20 cellular contexts compared by ENCODE assay signal in the genomic region with DNA sequence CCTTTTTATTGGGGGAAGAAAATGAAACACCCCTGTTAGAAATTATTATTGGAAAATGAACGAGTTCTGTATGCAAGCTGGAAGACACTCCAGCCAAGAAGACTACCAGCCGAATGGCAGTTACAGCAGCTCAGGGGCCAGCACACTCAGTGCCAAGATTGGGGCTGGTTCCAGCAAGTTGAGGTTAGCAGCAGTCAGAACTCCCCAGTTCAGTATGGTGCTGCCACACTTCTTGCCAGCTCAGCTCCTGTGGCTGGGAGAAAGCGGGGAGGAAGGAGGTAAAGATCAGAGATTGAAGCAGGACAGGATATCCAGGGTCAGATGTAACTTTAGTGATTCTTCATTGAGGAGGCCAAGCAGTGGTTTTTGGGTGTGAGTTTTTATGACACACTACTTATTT.
"Had no signal": no experiment of that assay in that cellular context is flagged by ENCODE, and none has a peak within 500 bp of the region (broad histone marks: within the 10 kb centered on the region; RNA-seq: fewer than 3 reads in every experiment).

No MANE protein-coding gene starts in this region.

- ATAC-seq: stimulated activated naive B cell treated with anti-CD40 and anti-IgM and Interleukin-4, amounts not matched to agents 10 μg/mL and 1 μg/mL and 100 μg/mL, for 72 hours; T-helper 17 cell had no signal

- DNase-seq: activated CD4-positive, alpha-beta T cell treated with anti-CD3 and anti-CD28 coated beads for 4 hours; activated CD4-positive, alpha-beta T cell treated with anti-CD3 and anti-CD28 coated beads, Interleukin-2, amount 50 U/mL, for 48 hours; activated CD4-positive, CD25-positive, alpha-beta regulatory T cell; activated naive CD4-positive, alpha-beta T cell treated with Interleukin-2 at 50 U/mL for 16 hours; activated naive CD8-positive, alpha-beta T cell treated with anti-CD3 and anti-CD28 coated beads for 36 hours; activated T-cell treated with anti-CD3 and anti-CD28 coated beads, Interleukin-2, amount 50 U/mL, for 48 hours; colonic mucosa; foreskin melanocyte; immature natural killer cell; kidney glomerular epithelial cell; mesendoderm; mucosa of descending colon; occipital lobe; sigmoid colon; stimulated activated CD4-positive, alpha-beta T cell treated with anti-CD3 and anti-CD28 coated beads, Interleukin-15, amount 100 ng/mL, for 24 hours; stimulated activated CD4-positive, alpha-beta T cell treated with anti-CD3 and anti-CD28 coated beads, Interleukin-2, amount 100 ng/mL, for 48 hours; stimulated activated CD8-positive, alpha-beta memory T cell treated with anti-CD3 and anti-CD28 coated beads, Interleukin-4, amount 100 ng/mL, for 48 hours; stimulated activated naive B cell treated with anti-CD40 and anti-IgM and Interleukin-4, amounts not matched to agents 10 μg/mL and 1 μg/mL and 100 μg/mL, for 72 hours; SW 1271; T-helper 17 cell had no signal
